In genomic region chr14:44979273-44979672, GRCh38 we compare ENCODE assay signal across 15 cellular contexts.
"Had no signal": no experiment of that assay in that cellular context is flagged by ENCODE, and none has a peak within 500 bp of the region (broad histone marks: within the 10 kb centered on the region; RNA-seq: fewer than 3 reads in every experiment).

No MANE protein-coding gene starts in this region.

- DNase-seq: cortex of kidney; effector CD8-positive, alpha-beta T cell; kidney; naive thymus-derived CD4-positive, alpha-beta T cell; nephron progenitor cell; small intestine; stimulated activated CD4-positive, alpha-beta T cell treated with anti-CD3 and anti-CD28 coated beads, Interleukin-12 subunit alpha, Interleukin-12 subunit beta, amount 100 ng/mL, for 4 hours; stimulated activated naive CD4-positive, alpha-beta T cell; transverse colon had no signal

- H2AFZ ChIP-seq: parathyroid adenoma had no signal

- H3K9me3 ChIP-seq: prostate gland, sigmoid colon, stomach, thoracic aorta, transverse colon had no signal

- H3K27me3 ChIP-seq: dorsolateral prefrontal cortex, sigmoid colon, stomach, transverse colon had no signal

- H3K4me3 ChIP-seq: dorsolateral prefrontal cortex, prostate gland, sigmoid colon, stomach, thoracic aorta, transverse colon had no signal

- H3K9ac ChIP-seq: parathyroid adenoma had no signal

- H3K4me1 ChIP-seq: prostate gland had no signal

- H3K27ac ChIP-seq: parathyroid adenoma, prostate gland, stomach, thoracic aorta, transverse colon had no signal

- H3K36me3 ChIP-seq: prostate gland, sigmoid colon, stomach, thoracic aorta, transverse colon had no signal

- ATAC-seq: naive thymus-derived CD4-positive, alpha-beta T cell had no signal
